28 cellular contexts compared by ENCODE assay signal in genomic region chr2:223204537-223204936, GRCh38.
"Had no signal": no experiment of that assay in that cellular context is flagged by ENCODE, and none has a peak within 500 bp of the region (broad histone marks: within the 10 kb centered on the region; RNA-seq: fewer than 3 reads in every experiment).

No MANE protein-coding gene starts in this region.

- H3K9me3 ChIP-seq: pancreas, psoas muscle, testis, vagina had no signal

- H3K79me2 ChIP-seq: hepatocyte had no signal

- H3K36me3 Mint-ChIP-seq: stimulated activated naive B cell treated with anti-CD40 and anti-IgM and Interleukin-4, amounts not matched to agents 10 μg/mL and 1 μg/mL and 100 μg/mL, for 72 hours; type B pancreatic cell had no signal

- H3K4me3 ChIP-seq: hepatocyte, left lung, lung, pancreas, psoas muscle, testis, vagina had no signal

- H3K4me1 ChIP-seq: left lung, pancreas, psoas muscle, testis, vagina had no signal

- DNase-seq: activated B cell treated with CpG ODN at 0.5 μM for 24 hours; activated CD4-positive, alpha-beta T cell treated with anti-CD3 and anti-CD28 coated beads for 4 hours; activated CD4-positive, alpha-beta T cell treated with anti-CD3 and anti-CD28 coated beads, Interleukin-2, amount 50 U/mL, for 48 hours; activated naive CD4-positive, alpha-beta T cell treated with anti-CD3 and anti-CD28 coated beads for 36 hours; activated T-cell treated with anti-CD3 and anti-CD28 coated beads, Interleukin-2, amount 50 U/mL, for 48 hours; amygdala; cortex of kidney; erythroblast; glutamatergic neuron; kidney glomerular epithelial cell; left lung; naive thymus-derived CD8-positive, alpha-beta T cell; pancreas; psoas muscle; right cardiac atrium; small intestine; stimulated activated CD4-positive, alpha-beta T cell treated with anti-CD3 and anti-CD28 coated beads, Interleukin-15, amount 100 ng/mL, for 24 hours; stimulated activated CD4-positive, alpha-beta T cell treated with anti-CD3 and anti-CD28 coated beads, Interleukin-2, amount 100 ng/mL, for 48 hours; stimulated activated CD8-positive, alpha-beta memory T cell treated with anti-CD3 and anti-CD28 coated beads, Interleukin-4, amount 100 ng/mL, for 48 hours; stimulated activated naive B cell treated with anti-CD40 and anti-IgM and Interleukin-4, amounts not matched to agents 10 μg/mL and 1 μg/mL and 100 μg/mL, for 72 hours; T1000; testis had no signal

- H2AFZ ChIP-seq: hepatocyte had no signal

- H3K27me3 ChIP-seq: hepatocyte, left lung, pancreas, testis, vagina had no signal

- H3K9me3 Mint-ChIP-seq: activated naive CD4-positive, alpha-beta T cell treated with anti-CD3 and anti-CD28 coated beads for 36 hours; type B pancreatic cell had no signal

- H3K4me1 Mint-ChIP-seq: activated B cell treated with CpG ODN at 0.5 μM for 24 hours; naive thymus-derived CD8-positive, alpha-beta T cell; stimulated activated naive B cell treated with anti-CD40 and anti-IgM and Interleukin-4, amounts not matched to agents 10 μg/mL and 1 μg/mL and 100 μg/mL, for 72 hours had no signal

- H3K27me3 Mint-ChIP-seq: activated B cell treated with CpG ODN at 0.5 μM for 24 hours; stimulated activated naive B cell treated with anti-CD40 and anti-IgM and Interleukin-4, amounts not matched to agents 10 μg/mL and 1 μg/mL and 100 μg/mL, for 72 hours had no signal

- H3K27ac ChIP-seq: hepatocyte, left lung, pancreas, psoas muscle, testis, vagina had no signal

- FAIRE-seq: frontal cortex, pancreas, small intestine had no signal

- H3K4me3 Mint-ChIP-seq: activated B cell treated with CpG ODN at 0.5 μM for 24 hours; activated naive CD4-positive, alpha-beta T cell treated with anti-CD3 and anti-CD28 coated beads for 36 hours; naive thymus-derived CD8-positive, alpha-beta T cell; stimulated activated naive B cell treated with anti-CD40 and anti-IgM and Interleukin-4, amounts not matched to agents 10 μg/mL and 1 μg/mL and 100 μg/mL, for 72 hours; T-helper 1 cell treated with Interleukin-12 subunit alpha and Interleukin-12 subunit beta and Interleukin-4 antibody, amounts not matched to agents 30 μg/mL and 1 μg/mL, for 36 hours; type B pancreatic cell had no signal

- H3K36me3 ChIP-seq: left lung, pancreas, vagina had no signal

- H3K27ac Mint-ChIP-seq: activated B cell treated with CpG ODN at 0.5 μM for 24 hours; activated naive CD4-positive, alpha-beta T cell treated with anti-CD3 and anti-CD28 coated beads for 36 hours; naive thymus-derived CD8-positive, alpha-beta T cell; stimulated activated naive B cell treated with anti-CD40 and anti-IgM and Interleukin-4, amounts not matched to agents 10 μg/mL and 1 μg/mL and 100 μg/mL, for 72 hours; T-helper 1 cell treated with Interleukin-12 subunit alpha and Interleukin-12 subunit beta and Interleukin-4 antibody, amounts not matched to agents 30 μg/mL and 1 μg/mL, for 36 hours; type B pancreatic cell had no signal
